Comparison of ENCODE assay signal across 1 cellular context in the genomic region with DNA sequence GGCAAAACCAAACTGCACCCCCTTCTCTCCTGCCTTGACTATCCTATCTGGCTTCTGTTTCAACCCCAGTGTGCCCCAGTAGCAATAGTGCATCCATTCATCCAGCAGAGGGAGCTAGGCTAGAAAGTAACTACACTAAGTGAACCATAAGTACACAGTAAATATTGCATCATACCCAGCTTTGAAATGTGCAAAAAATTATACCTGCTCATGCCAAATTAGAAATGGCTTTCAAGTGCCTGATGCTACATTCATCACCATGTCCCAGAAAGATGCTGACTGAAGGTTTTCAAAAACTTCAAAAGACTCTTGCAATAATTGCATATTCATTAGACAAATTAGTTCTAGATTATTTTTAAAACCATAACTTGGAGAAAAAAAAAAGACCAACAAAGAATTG.
A peak's percentile ranks its signal among the peaks of the same experiment; 100 is the strongest.
TF ChIP-seq lines count a peak whose summit lies in the region.

No MANE protein-coding gene starts in this region.

TF ChIP-seq in K562, 482 proteins besides CTCF, POLR2A, EP300 and RAD21 (continued from another document and continues in another):
- TF ChIP-seq ASH1L (IDR thresholded peaks at IDR 0.05; ENCODE audit: borderline replicate concordance, low read depth, partially characterized antibody) (no peak), RNF2 (IDR thresholded peaks at IDR 0.05) (no peak), ZNF239 (CRISPR knock-in tag; IDR thresholded peaks at IDR 0.05) (no peak), CBX2 (IDR thresholded peaks at IDR 0.05; ENCODE audit: insufficient read depth, low read length, poor library complexity, severe bottlenecking) (no peak), PTBP1 (IDR thresholded peaks at IDR 0.05; ENCODE audit: low read depth, low read length) (no peak), HDGF (IDR thresholded peaks at IDR 0.05) (no peak), ZNF75A (CRISPR knock-in tag; IDR thresholded peaks at IDR 0.05) (no peak), RFX5 (IDR thresholded peaks at IDR 0.05; ENCODE audit: low read depth, low read length) (no peak), E4F1 (CRISPR knock-in tag; IDR thresholded peaks at IDR 0.05; ENCODE audit: borderline replicate concordance) (no peak), CBFB (CRISPR knock-in tag; IDR thresholded peaks at IDR 0.05) (no peak), POLR2AphosphoS5 (IDR thresholded peaks at IDR 0.05; ENCODE audit: control insufficient read depth, insufficient read depth, low read depth, low read length) (no peak), FOXP1 (CRISPR knock-in tag; IDR thresholded peaks at IDR 0.05) (no peak), DMBX1 (CRISPR knock-in tag; IDR thresholded peaks at IDR 0.05; ENCODE audit: borderline replicate concordance) (peak; percentile 80), ZNF175 (CRISPR knock-in tag; IDR thresholded peaks at IDR 0.05; ENCODE audit: low read depth) (no peak), KAT2B (IDR thresholded peaks at IDR 0.05; ENCODE audit: low read depth, low read length) (no peak), ZFPM2 (CRISPR knock-in tag; IDR thresholded peaks at IDR 0.05) (no peak), ZBTB8A (IDR thresholded peaks at IDR 0.05; ENCODE audit: partially characterized antibody) (no peak), ZNF655 (CRISPR knock-in tag; IDR thresholded peaks at IDR 0.05) (no peak), JUND (IDR thresholded peaks at IDR 0.05; ENCODE audit: borderline replicate concordance, low read depth, low read length) (peak; percentile 90), JUND (tag; IDR thresholded peaks at IDR 0.05; ENCODE audit: borderline replicate concordance, low read depth, low read length) (peak; percentile 89), ZC3H8 (IDR thresholded peaks at IDR 0.05) (no peak), CBX3 (IDR thresholded peaks at IDR 0.05; ENCODE audit: borderline replicate concordance in 1 of 2, low read length in 2 of 2) (0 out of 3 replicates have a peak, but pooled peaks of 1 of the 2 experiments have one; percentile 78), RAD51 (IDR thresholded peaks at IDR 0.05; ENCODE audit: borderline replicate concordance, low read depth) (no peak), NELFE (IDR thresholded peaks at IDR 0.05; ENCODE audit: insufficient read depth, insufficient read length) (no peak), HNRNPLL (IDR thresholded peaks at IDR 0.05; ENCODE audit: low read depth, low read length, poor library complexity, severe bottlenecking) (no peak), CEBPG (CRISPR knock-in tag; IDR thresholded peaks at IDR 0.05) (peak; percentile 99), CEBPG (tag; conservative IDR thresholded peaks at IDR 0.05 in 1 of 2, IDR thresholded peaks at IDR 0.05 in 1 of 2) (peak; percentile 99 to 100), ZBTB11 (CRISPR knock-in tag; IDR thresholded peaks at IDR 0.05) (no peak), SNAPC5 (CRISPR knock-in tag; IDR thresholded peaks at IDR 0.05) (no peak), PRPF4 (IDR thresholded peaks at IDR 0.05; ENCODE audit: insufficient read depth, low read depth, low read length, poor library complexity, severe bottlenecking) (no peak), RBM34 (IDR thresholded peaks at IDR 0.05; ENCODE audit: borderline replicate concordance, insufficient read depth, low read length) (no peak)
- TF ChIP-seq, protein P1, sequence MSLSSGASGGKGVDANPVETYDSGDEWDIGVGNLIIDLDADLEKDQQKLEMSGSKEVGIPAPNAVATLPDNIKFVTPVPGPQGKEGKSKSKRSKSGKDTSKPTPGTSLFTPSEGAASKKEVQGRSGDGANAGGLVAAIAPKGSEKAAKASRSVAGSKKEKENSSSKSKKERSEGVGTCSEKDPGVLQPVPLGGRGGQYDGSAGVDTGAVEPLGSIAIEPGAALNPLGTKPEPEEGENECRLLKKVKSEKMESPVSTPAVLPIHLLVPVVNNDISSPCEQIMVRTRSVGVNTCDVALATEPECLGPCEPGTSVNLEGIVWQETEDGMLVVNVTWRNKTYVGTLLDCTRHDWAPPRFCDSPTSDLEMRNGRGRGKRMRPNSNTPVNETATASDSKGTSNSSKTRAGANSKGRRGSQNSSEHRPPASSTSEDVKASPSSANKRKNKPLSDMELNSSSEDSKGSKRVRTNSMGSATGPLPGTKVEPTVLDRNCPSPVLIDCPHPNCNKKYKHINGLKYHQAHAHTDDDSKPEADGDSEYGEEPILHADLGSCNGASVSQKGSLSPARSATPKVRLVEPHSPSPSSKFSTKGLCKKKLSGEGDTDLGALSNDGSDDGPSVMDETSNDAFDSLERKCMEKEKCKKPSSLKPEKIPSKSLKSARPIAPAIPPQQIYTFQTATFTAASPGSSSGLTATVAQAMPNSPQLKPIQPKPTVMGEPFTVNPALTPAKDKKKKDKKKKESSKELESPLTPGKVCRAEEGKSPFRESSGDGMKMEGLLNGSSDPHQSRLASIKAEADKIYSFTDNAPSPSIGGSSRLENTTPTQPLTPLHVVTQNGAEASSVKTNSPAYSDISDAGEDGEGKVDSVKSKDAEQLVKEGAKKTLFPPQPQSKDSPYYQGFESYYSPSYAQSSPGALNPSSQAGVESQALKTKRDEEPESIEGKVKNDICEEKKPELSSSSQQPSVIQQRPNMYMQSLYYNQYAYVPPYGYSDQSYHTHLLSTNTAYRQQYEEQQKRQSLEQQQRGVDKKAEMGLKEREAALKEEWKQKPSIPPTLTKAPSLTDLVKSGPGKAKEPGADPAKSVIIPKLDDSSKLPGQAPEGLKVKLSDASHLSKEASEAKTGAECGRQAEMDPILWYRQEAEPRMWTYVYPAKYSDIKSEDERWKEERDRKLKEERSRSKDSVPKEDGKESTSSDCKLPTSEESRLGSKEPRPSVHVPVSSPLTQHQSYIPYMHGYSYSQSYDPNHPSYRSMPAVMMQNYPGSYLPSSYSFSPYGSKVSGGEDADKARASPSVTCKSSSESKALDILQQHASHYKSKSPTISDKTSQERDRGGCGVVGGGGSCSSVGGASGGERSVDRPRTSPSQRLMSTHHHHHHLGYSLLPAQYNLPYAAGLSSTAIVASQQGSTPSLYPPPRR (CRISPR knock-in tag; IDR thresholded peaks at IDR 0.05; ENCODE audit: borderline replicate concordance): no peak
- TF ChIP-seq, protein P2, sequence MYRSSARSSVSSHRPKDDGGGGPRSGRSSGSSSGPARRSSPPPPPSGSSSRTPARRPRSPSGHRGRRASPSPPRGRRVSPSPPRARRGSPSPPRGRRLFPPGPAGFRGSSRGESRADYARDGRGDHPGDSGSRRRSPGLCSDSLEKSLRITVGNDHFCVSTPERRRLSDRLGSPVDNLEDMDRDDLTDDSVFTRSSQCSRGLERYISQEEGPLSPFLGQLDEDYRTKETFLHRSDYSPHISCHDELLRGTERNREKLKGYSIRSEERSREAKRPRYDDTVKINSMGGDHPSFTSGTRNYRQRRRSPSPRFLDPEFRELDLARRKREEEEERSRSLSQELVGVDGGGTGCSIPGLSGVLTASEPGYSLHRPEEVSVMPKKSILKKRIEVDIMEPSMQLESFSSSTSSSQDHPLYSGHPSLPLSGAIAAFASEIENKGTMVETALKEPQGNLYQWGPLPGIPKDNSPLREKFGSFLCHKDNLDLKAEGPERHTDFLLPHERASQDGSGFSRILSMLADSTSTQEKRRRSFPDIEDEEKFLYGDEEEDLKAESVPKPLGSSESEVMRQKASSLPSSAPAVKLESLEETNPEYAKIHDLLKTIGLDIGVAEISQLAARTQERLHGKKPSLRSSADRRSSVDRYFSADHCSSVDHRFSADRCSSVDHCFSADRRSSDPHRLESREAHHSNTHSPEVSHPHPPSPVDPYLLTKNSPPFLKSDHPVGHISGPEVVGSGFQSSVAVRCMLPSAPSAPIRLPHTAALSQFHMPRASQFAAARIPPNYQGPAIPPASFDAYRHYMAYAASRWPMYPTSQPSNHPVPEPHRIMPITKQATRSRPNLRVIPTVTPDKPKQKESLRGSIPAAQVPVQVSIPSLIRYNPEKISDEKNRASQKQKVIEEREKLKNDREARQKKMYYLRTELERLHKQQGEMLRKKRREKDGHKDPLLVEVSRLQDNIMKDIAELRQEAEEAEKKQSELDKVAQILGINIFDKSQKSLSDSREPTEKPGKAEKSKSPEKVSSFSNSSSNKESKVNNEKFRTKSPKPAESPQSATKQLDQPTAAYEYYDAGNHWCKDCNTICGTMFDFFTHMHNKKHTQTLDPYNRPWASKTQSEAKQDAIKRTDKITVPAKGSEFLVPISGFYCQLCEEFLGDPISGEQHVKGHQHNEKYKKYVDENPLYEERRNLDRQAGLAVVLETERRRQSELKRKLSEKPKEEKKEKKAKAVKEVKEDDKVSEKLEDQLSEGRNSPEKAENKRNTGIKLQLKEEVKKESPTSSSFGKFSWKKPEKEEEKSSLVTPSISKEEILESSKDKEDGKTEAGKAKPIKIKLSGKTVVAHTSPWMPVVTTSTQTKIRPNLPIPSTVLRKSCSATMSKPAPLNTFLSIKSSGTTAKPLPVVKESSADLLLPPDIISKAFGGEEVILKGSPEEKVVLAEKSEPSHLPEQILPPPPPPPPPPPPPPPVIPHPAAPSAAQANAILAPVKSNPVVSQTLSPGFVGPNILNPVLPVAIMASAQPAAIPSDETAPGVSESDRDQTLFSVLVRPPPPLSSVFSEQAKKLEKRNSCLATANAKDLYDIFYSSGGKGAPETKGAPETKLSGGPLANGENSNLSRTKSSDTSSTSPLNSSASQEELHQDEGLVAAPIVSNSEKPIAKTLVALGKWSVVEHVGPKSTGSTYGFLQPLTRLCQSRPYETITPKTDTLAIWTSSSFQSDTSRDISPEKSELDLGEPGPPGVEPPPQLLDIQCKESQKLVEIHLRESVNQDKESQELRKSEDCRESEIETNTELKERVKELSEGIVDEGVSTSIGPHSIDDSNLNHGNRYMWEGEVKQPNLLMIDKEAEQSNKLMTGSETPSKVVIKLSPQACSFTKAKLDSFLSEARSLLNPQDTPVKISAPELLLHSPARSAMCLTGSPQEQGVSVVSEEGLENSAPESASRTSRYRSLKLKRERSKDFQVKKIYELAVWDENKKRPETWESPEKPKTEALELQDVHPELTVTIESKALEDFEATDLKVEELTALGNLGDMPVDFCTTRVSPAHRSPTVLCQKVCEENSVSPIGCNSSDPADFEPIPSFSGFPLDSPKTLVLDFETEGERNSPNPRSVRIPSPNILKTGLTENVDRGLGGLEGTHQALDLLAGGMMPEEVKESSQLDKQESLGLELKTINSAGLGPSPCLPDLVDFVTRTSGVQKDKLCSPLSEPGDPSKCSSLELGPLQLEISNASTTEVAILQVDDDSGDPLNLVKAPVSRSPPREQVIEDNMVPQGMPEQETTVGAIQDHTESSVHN (IDR thresholded peaks at IDR 0.05; ENCODE audit: borderline replicate concordance in 1 of 2, low read depth in 1 of 2): no peak
